Comparison of ENCODE assay signal across 8 cellular contexts in the genomic region with DNA sequence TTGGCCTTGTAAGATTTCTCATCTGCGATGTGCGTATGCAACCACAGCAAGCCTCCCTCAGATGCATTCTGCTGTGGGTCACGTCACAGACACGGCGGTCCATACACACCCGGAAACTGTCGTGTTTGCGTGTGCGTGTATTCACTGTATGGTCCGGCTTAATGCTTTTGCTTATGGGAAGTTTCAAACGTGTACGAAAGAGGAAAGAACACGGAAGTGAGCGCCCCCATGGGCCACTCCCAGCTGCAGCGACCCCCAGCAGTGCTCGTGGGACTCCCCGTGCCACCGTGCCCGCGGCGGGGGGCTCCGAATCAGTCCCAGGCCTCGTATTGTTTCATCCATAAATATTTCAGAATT. TPM values are rescaled to one million over a fixed set of nuclear protein-coding genes. Genes with fewer than 3 reads are reported as not detected.
DNase-seq lines count a peak whose midpoint lies in the region; ATAC-seq, FAIRE-seq and TF ChIP-seq lines count a peak whose summit lies in the region.

No MANE protein-coding gene starts in this region.

- no peak for TF ChIP-seq POLR2A in NB4 (IDR thresholded peaks at IDR 0.05; ENCODE audit: extremely low read depth, insufficient read length)

- no peak overlapping the region for H3K27ac Mint-ChIP-seq in activated CD8-positive, alpha-beta memory T cell treated with anti-CD3 and anti-CD28 coated beads, Interleukin-2, amount 10 ng/mL, durations not matched to agents 7 days and 5 days

- H3K27ac ChIP-seq in subcutaneous abdominal adipose tissue (ENCODE audit: low read depth, low read length), result no peak overlapping the region

- H3K27me3 ChIP-seq in subcutaneous abdominal adipose tissue (ENCODE audit: control insufficient read depth in 5 of 5, insufficient read depth in 4 of 5, low read length in 5 of 5), result peaks cover 0 to 4% (median 0%) of the 10 kb centered on the region in 5 donors

- no peaks in the 10 kb centered on the region for H3K36me3 Mint-ChIP-seq in activated CD8-positive, alpha-beta memory T cell treated with anti-CD3 and anti-CD28 coated beads, Interleukin-2, amount 10 ng/mL, durations not matched to agents 7 days and 5 days

- H3K9me3 Mint-ChIP-seq in activated CD8-positive, alpha-beta memory T cell treated with anti-CD3 and anti-CD28 coated beads, Interleukin-2, amount 10 ng/mL, durations not matched to agents 7 days and 5 days (ENCODE audit: low read depth), result no peaks in the 10 kb centered on the region

- peaks cover 0 to 39% (median 27%) of the 10 kb centered on the region in 5 donors for H3K36me3 ChIP-seq in subcutaneous abdominal adipose tissue (ENCODE audit: control insufficient read depth in 5 of 5, insufficient read depth in 5 of 5, low read length in 5 of 5)

- peaks cover 66% of the 10 kb centered on the region for H3K27me3 Mint-ChIP-seq in activated CD8-positive, alpha-beta memory T cell treated with anti-CD3 and anti-CD28 coated beads, Interleukin-2, amount 10 ng/mL, durations not matched to agents 7 days and 5 days

- peak; percentile 47 for ATAC-seq in activated CD8-positive, alpha-beta memory T cell treated with anti-CD3 and anti-CD28 coated beads, Interleukin-2, amount 10 ng/mL, durations not matched to agents 7 days and 5 days

- no peaks in the 10 kb centered on the region for H3K9me3 ChIP-seq in subcutaneous abdominal adipose tissue (ENCODE audit: control insufficient read depth in 5 of 5, low read length in 5 of 5)

- peak overlapping the region in 1 of 5 donors; percentile 19 for H3K9ac ChIP-seq in subcutaneous abdominal adipose tissue (ENCODE audit: low read length in 5 of 5)

- H3K4me1 ChIP-seq in subcutaneous abdominal adipose tissue (ENCODE audit: control insufficient read depth in 5 of 5, insufficient read depth in 5 of 5, low read length in 5 of 5), result peaks cover 2 to 53% (median 30%) of the 10 kb centered on the region in 5 donors

- peak overlapping the region; percentile 77 for H3K4me3 ChIP-seq in NB4 (ENCODE audit: low read depth, low read length)
- peak overlapping the region; percentile 56 for H3K4me3 ChIP-seq in fibroblast of the aortic adventitia (ENCODE audit: low read depth, low read length)
- H3K4me3 ChIP-seq in subcutaneous abdominal adipose tissue (ENCODE audit: low read depth in 1 of 5, low read length in 5 of 5), result peak overlapping the region; percentile 61 to 83 (median 65)

- TF ChIP-seq CTCF in NB4 (IDR thresholded peaks at IDR 0.05; ENCODE audit: low read depth, low read length) (peak; percentile 17), fibroblast of the aortic adventitia (IDR thresholded peaks at IDR 0.05; ENCODE audit: insufficient read depth, low read length) (no peak)

- peaks cover 11% of the 10 kb centered on the region for H3K4me1 Mint-ChIP-seq in activated CD8-positive, alpha-beta memory T cell treated with anti-CD3 and anti-CD28 coated beads, Interleukin-2, amount 10 ng/mL, durations not matched to agents 7 days and 5 days

- peak overlapping the region; percentile 33 for H3K4me3 Mint-ChIP-seq in activated CD8-positive, alpha-beta memory T cell treated with anti-CD3 and anti-CD28 coated beads, Interleukin-2, amount 10 ng/mL, durations not matched to agents 7 days and 5 days

- CTCF ChIA-PET in activated CD8-positive, alpha-beta memory T cell treated with anti-CD3 and anti-CD28 coated beads, Interleukin-2, amount 10 ng/mL, durations not matched to agents 7 days and 5 days (lab: Charles Lee), result no interaction called here

- no peak for DNase-seq in activated CD8-positive, alpha-beta memory T cell treated with anti-CD3 and anti-CD28 coated beads, Interleukin-2, amount 10 ng/mL, durations not matched to agents 7 days and 5 days
- DNase-seq in activated CD8-positive, alpha-beta memory T cell treated with anti-CD3 and anti-CD28 coated beads for 24 hours, result no peak
- no peak for DNase-seq in NB4 (ENCODE audit: low read depth)
- DNase-seq in fibroblast of the aortic adventitia (ENCODE audit: low read depth), result no peak
- DNase-seq in foreskin melanocyte, result no peak
- DNase-seq in kidney tubule cell (ENCODE audit: low spot score), result no peak
- no peak for DNase-seq in frontal cortex (ENCODE audit: low spot score in 2 of 2)

- no peak for FAIRE-seq in frontal cortex (lab: Jason Lieb, UNC)

RNA-seq across cellular contexts. Expression of a gene that starts 10.2 kb away (rescaled TPM):
- total RNA-seq in activated CD8-positive, alpha-beta memory T cell treated with anti-CD3 and anti-CD28 coated beads, Interleukin-2, amount 10 ng/mL, durations not matched to agents 7 days and 5 days, result 1 to 10 TPM in 1 of 2 experiments, under 1 TPM in 1; 0.37 to 1.2 TPM
- total RNA-seq in fibroblast of the aortic adventitia (ENCODE audit: low replicate concordance) (0.09 and 4.9 TPM in 2 replicates), frontal cortex (9.0 TPM)

RNA-seq across cellular contexts. Expression of a gene that starts 25.9 kb away (rescaled TPM):
- total RNA-seq in activated CD8-positive, alpha-beta memory T cell treated with anti-CD3 and anti-CD28 coated beads, Interleukin-2, amount 10 ng/mL, durations not matched to agents 7 days and 5 days, result 10 to 100 TPM; 20.4 to 26.0 TPM
- total RNA-seq in fibroblast of the aortic adventitia (ENCODE audit: low replicate concordance) (20.4 and 29.4 TPM in 2 replicates), frontal cortex (57.5 TPM)
